ENCODE assay signal across 8 cellular contexts in genomic region chr1:161017181-161017580, GRCh38. TPM values are rescaled to one million over a fixed set of nuclear protein-coding genes. Genes with fewer than 3 reads are reported as not detected.
DNase-seq lines count a peak whose midpoint lies in the region; ATAC-seq, FAIRE-seq and TF ChIP-seq lines count a peak whose summit lies in the region.
"Not testable (repeated sequence)": the region's sequence is repeated elsewhere in the genome, so short reads cannot be mapped to it uniquely, and the experiment has no call there.
"Had no signal": no experiment of that assay in that cellular context is flagged by ENCODE, and none has a peak within 500 bp of the region (broad histone marks: within the 10 kb centered on the region; RNA-seq: fewer than 3 reads in every experiment).

No MANE protein-coding gene starts in this region.

- not testable (repeated sequence) for H3K9ac ChIP-seq in K562 (ENCODE audit: insufficient read depth in 1 of 2, low read depth in 2 of 2, low read length in 2 of 2); trophoblast cell (ENCODE audit: low read length)

- not testable (repeated sequence) for H2AK5ac ChIP-seq in trophoblast cell (ENCODE audit: low read length)

- not testable (repeated sequence) for H3K27me3 ChIP-seq in K562 (ENCODE audit: control insufficient read depth in 2 of 2, insufficient read depth in 2 of 2, low read length in 2 of 2); esophagus (ENCODE audit: control insufficient read depth in 1 of 2, insufficient read depth in 2 of 2, low read length in 2 of 2); right lobe of liver; trophoblast cell (ENCODE audit: insufficient read depth, low read length); suprapubic skin

- H3K14ac ChIP-seq in trophoblast cell (ENCODE audit: low read length): not testable (repeated sequence)

- H2BK5ac ChIP-seq in trophoblast cell (ENCODE audit: low read depth, low read length, poor library complexity): not testable (repeated sequence)

- not testable (repeated sequence) for H3K4ac ChIP-seq in trophoblast cell (ENCODE audit: low read depth, low read length)

- not testable (repeated sequence) for H3K4me3 ChIP-seq in K562; right lobe of liver; trophoblast cell (ENCODE audit: low read depth, low read length); suprapubic skin
- peak overlapping the region in 1 of 2 donors; percentile 14 for H3K4me3 ChIP-seq in esophagus (ENCODE audit: low read depth in 1 of 2, low read length in 2 of 2)

- TF ChIP-seq EP300 in K562 (IDR thresholded peaks at IDR 0.05; ENCODE audit: low read length); suprapubic skin (IDR thresholded peaks at IDR 0.05): not testable (repeated sequence)

- peaks cover 41% of the 10 kb centered on the region for H3K79me1 ChIP-seq in trophoblast cell (ENCODE audit: low read length)

- H4K91ac ChIP-seq in trophoblast cell (ENCODE audit: low read depth, low read length): not testable (repeated sequence)

- FAIRE-seq in K562 (lab: Jason Lieb, UNC): not testable (repeated sequence)

- not testable (repeated sequence) for H3K23ac ChIP-seq in trophoblast cell (ENCODE audit: low read length)

- TF ChIP-seq CTCF in Calu3 (IDR thresholded peaks at IDR 0.05; ENCODE audit: unreplicated experiment); RWPE1 (conservative IDR thresholded peaks at IDR 0.05; ENCODE audit: low read depth); K562 (IDR thresholded peaks at IDR 0.05 in 2 of 3, conservative IDR thresholded peaks at IDR 0.05 in 1 of 3; ENCODE audit: insufficient read depth in 2 of 3, low read depth in 1 of 3, low read length in 3 of 3); right lobe of liver (IDR thresholded peaks at IDR 0.05); suprapubic skin (IDR thresholded peaks at IDR 0.05): not testable (repeated sequence)

- H2AFZ ChIP-seq in K562 (ENCODE audit: low read depth, low read length); trophoblast cell (ENCODE audit: insufficient read depth, low read length, poor library complexity): not testable (repeated sequence)

- H3K9me1 ChIP-seq in K562 (ENCODE audit: control insufficient read depth, insufficient read depth, low read length): not testable (repeated sequence)

- not testable (repeated sequence) for H4K12ac ChIP-seq in trophoblast cell (ENCODE audit: low read depth, low read length)

- BruUV-seq in Calu3 (replicated peaks; lab: Mats Ljungman, UMichigan); K562 (replicated peaks; lab: Mats Ljungman, UMichigan): not testable (repeated sequence)

- H3K4me3 Mint-ChIP-seq in Calu3 (ENCODE audit: low read depth, unreplicated experiment): peak overlapping the region; percentile 91

- not testable (repeated sequence) for H3K4me2 ChIP-seq in K562 (ENCODE audit: insufficient read depth, low read length); trophoblast cell (ENCODE audit: low read length)

- in situ Hi-C loops in K562 (cut with MboI): not testable (repeated sequence)

- not testable (repeated sequence) for TF ChIP-seq POLR2A in K562 (conservative IDR thresholded peaks at IDR 0.05); right lobe of liver (IDR thresholded peaks at IDR 0.05); suprapubic skin (IDR thresholded peaks at IDR 0.05)

- ATAC-seq in K562, right lobe of liver: not testable (repeated sequence)

- H3K27ac Mint-ChIP-seq in Calu3 (ENCODE audit: unreplicated experiment): peak overlapping the region; percentile 85

- not testable (repeated sequence) for H3K9me3 Mint-ChIP-seq in Calu3 (ENCODE audit: low read depth, unreplicated experiment)

- not testable (repeated sequence) for H4K20me1 ChIP-seq in K562 (replicated peaks; ENCODE audit: control insufficient read depth, insufficient read depth, low read length)

- not testable (repeated sequence) for H3K27me3 Mint-ChIP-seq in Calu3 (ENCODE audit: unreplicated experiment)

- H2BK120ac ChIP-seq in trophoblast cell (ENCODE audit: insufficient read depth, low read length, poor library complexity): not testable (repeated sequence)

- H3K36me3 ChIP-seq in K562 (ENCODE audit: control insufficient read depth, insufficient read depth, low read length); esophagus (ENCODE audit: control insufficient read depth in 2 of 2, insufficient read depth in 2 of 2, low read length in 1 of 2); right lobe of liver; trophoblast cell (ENCODE audit: control insufficient read depth in 1 of 2, insufficient read depth in 2 of 2, low read length in 2 of 2); suprapubic skin: not testable (repeated sequence)

- H3K4me1 ChIP-seq in K562 (replicated peaks in 1 of 2; ENCODE audit: control insufficient read depth in 2 of 2, insufficient read depth in 2 of 2, low read length in 2 of 2): peaks cover 39 to 47% of the 10 kb centered on the region in 2 experiments
- not testable (repeated sequence) for H3K4me1 ChIP-seq in esophagus (ENCODE audit: control insufficient read depth in 2 of 2, insufficient read depth in 2 of 2, low read length in 1 of 2)
- H3K4me1 ChIP-seq in right lobe of liver: peaks cover 0 to 68% (median 29%) of the 10 kb centered on the region in 4 donors
- H3K4me1 ChIP-seq in trophoblast cell (ENCODE audit: control insufficient read depth in 1 of 2, insufficient read depth in 2 of 2, low read length in 2 of 2): peaks cover 29 to 30% of the 10 kb centered on the region in 2 experiments
- H3K4me1 ChIP-seq in suprapubic skin: peaks cover 75% of the 10 kb centered on the region

- TF ChIP-seq RAD21 in K562 (CRISPR knock-in tag; conservative IDR thresholded peaks at IDR 0.05 in 1 of 2, IDR thresholded peaks at IDR 0.05 in 1 of 2): not testable (repeated sequence)

- peak overlapping the region; percentile 61 for H3K27ac ChIP-seq in RWPE1
- H3K27ac ChIP-seq in K562 (ENCODE audit: extremely low read depth, low read depth, low read length): peak overlapping the region; percentile 29; the same call in 2 of the 3 replicates
- peak overlapping the region; percentile 91 to 96 for H3K27ac ChIP-seq in esophagus (ENCODE audit: low read depth in 2 of 2, low read length in 1 of 2)
- peak overlapping the region; percentile 54 to 98 (median 97) for H3K27ac ChIP-seq in right lobe of liver
- H3K27ac ChIP-seq in trophoblast cell (ENCODE audit: low read depth, low read length): peak overlapping the region; percentile 86
- H3K27ac ChIP-seq in suprapubic skin: peak overlapping the region; percentile 95

- not testable (repeated sequence) for H2BK12ac ChIP-seq in trophoblast cell (ENCODE audit: low read length)

- peaks cover 60% of the 10 kb centered on the region for H3K4me1 Mint-ChIP-seq in Calu3 (ENCODE audit: low read depth, unreplicated experiment)

- peaks cover 72% of the 10 kb centered on the region for H3K36me3 Mint-ChIP-seq in Calu3 (ENCODE audit: insufficient read depth, unreplicated experiment)

- not testable (repeated sequence) for DNase-seq in Calu3; RWPE1 (ENCODE audit: low spot score); K562 (ENCODE audit: extremely low read depth in 1 of 4, low spot score in 3 of 4); right lobe of liver; suprapubic skin (ENCODE audit: low spot score in 2 of 2)
- DNase-seq in trophoblast cell: peak; percentile 76 to 79

- peaks cover 77% of the 10 kb centered on the region for H3K79me2 ChIP-seq in K562 (ENCODE audit: control insufficient read depth, insufficient read depth, low read length)
- H3K79me2 ChIP-seq in trophoblast cell (ENCODE audit: control insufficient read depth, insufficient read depth, low read length, poor library complexity): peaks cover 27% of the 10 kb centered on the region

- CTCF ChIA-PET in Calu3 (lab: Charles Lee); RWPE1 (lab: Yijun Ruan, JAX); K562 (lab: Yijun Ruan, JAX; ENCODE audit: low intra/inter-chr PET ratio): not testable (repeated sequence)

- H3K9me3 ChIP-seq in K562 (replicated peaks; ENCODE audit: control insufficient read depth, insufficient read depth, low read depth, low read length); esophagus (ENCODE audit: control insufficient read depth in 2 of 2, insufficient read depth in 1 of 2, low read depth in 1 of 2, low read length in 1 of 2); right lobe of liver; trophoblast cell (ENCODE audit: insufficient read depth, low read depth, low read length); suprapubic skin: not testable (repeated sequence)

- H4K8ac ChIP-seq in trophoblast cell (ENCODE audit: low read depth, low read length): not testable (repeated sequence)

- WGBS in K562 (ENCODE audit: insufficient coverage, low coverage, missing lambda C conversion rate): 41% methylated on average over 6 of the region's 7 CpGs
- WGBS in esophagus, 2 donors: 65 to 67% methylated on average over 6 to 7 of the region's 7 CpGs
- WGBS in right lobe of liver (ENCODE audit: insufficient coverage, low coverage, low lambda C conversion rate, missing lambda C conversion rate): 96% methylated on average over 5 of the region's 7 CpGs
- WGBS in trophoblast cell (ENCODE audit: extremely low coverage, insufficient coverage, insufficient read length): no CpG with 5 or more reads among the region's 7 CpGs
- 51% methylated on average over 7 of the region's 7 CpGs for WGBS in suprapubic skin

- H3K18ac ChIP-seq in trophoblast cell (ENCODE audit: low read length): not testable (repeated sequence)

- intact Hi-C loops in Calu3 (cut with micrococcal nuclease; ENCODE audit: unreplicated experiment); K562 (cut with micrococcal nuclease); right lobe of liver (cut with DNase I): not testable (repeated sequence)

- POLR2A ChIA-PET in RWPE1 (lab: Yijun Ruan, JAX; ENCODE audit: low non-redundant PET): not testable (repeated sequence)
- POLR2A ChIA-PET in K562 (lab: Yijun Ruan, JAX): interaction anchor here (1.0 kb wide), 1 partner anchor 10 kb away, joined by 6 read pairs; no protein-coding TSS in a partner anchor

RNA-seq across cellular contexts. Expression of gene F11R, which starts 3.8 kb away (rescaled TPM):
- total RNA-seq in Calu3 (2022): 157 and 173 TPM in 2 replicates
- 141 and 286 TPM in 2 replicates for total RNA-seq in K562 (2011; cell fraction: chromatin; rRNA removed; ENCODE audit: low replicate concordance)
- total RNA-seq in K562 (2011; cell fraction: nucleolus; rRNA removed): 122 and 178 TPM in 2 replicates
- total RNA-seq in K562 (2011; cell fraction: nucleoplasm; rRNA removed): 177 and 186 TPM in 2 replicates
- 27.4 and 33.9 TPM in 2 replicates for total RNA-seq in K562 (2014; rRNA removed)
- total RNA-seq in K562 (2014; rRNA removed; fragmentation: Illumina TruSeq; extraction: Trizol): 66.3 and 74.4 TPM in 2 replicates
- total RNA-seq in K562 (2015; rRNA removed; fragmentation: Illumina TruSeq; extraction: Trizol): 45.6 and 46.4 TPM in 2 replicates
- total RNA-seq in K562 (2021): 52.9 and 60.6 TPM in 2 replicates
- 187 and 204 TPM in 2 replicates for polyA plus RNA-seq in K562 (2011; rRNA removed)
- polyA plus RNA-seq in K562 (2011; cell fraction: cytosol; rRNA removed): 165 and 171 TPM in 2 replicates
- polyA plus RNA-seq in K562 (2011; cell fraction: nucleus; rRNA removed): 81.4 and 97.5 TPM in 2 replicates
- polyA plus RNA-seq in K562 (2012): 38.5 and 65.7 TPM in 2 replicates
- polyA plus RNA-seq in K562 (2014; fragmentation: Illumina TruSeq; extraction: Trizol): 101 and 117 TPM in 2 replicates
- polyA plus RNA-seq in K562 (2014; fragmentation: Nextera tagmentation; extraction: Ambion mirVana): 10 to 100 TPM; 30.6 to 52.5 TPM
- polyA plus RNA-seq in K562 (2014; rRNA removed): 29.3 and 34.0 TPM in 2 replicates
- 160 and 231 TPM in 2 replicates for polyA minus RNA-seq in K562 (2011; rRNA and poly(A)+ RNA removed)
- 62.2 and 87.5 TPM in 2 replicates for polyA minus RNA-seq in K562 (2011; cell fraction: cytosol; rRNA and poly(A)+ RNA removed)
- polyA minus RNA-seq in K562 (2011; cell fraction: nucleus; rRNA and poly(A)+ RNA removed): 21.8 and 42.3 TPM in 2 replicates
- 10 to 100 TPM; 56.5 to 76.4 TPM for polyA plus RNA-seq in esophagus
- total RNA-seq in right lobe of liver: 100 to 1,000 TPM in 1 of 6 experiments, 10 to 100 TPM in 5; 48.3 to 119 (median 65.3) TPM
- 119 and 129 TPM in 2 replicates for polyA plus RNA-seq in trophoblast cell (2013)
- 100 to 1,000 TPM; 101 to 112 (median 107) TPM for total RNA-seq in suprapubic skin

RNA-seq across cellular contexts. Expression of gene TSTD1, which starts 21.6 kb away (rescaled TPM):
- total RNA-seq in Calu3 (2022) (67.6 and 74.1 TPM in 2 replicates), K562 (2014; rRNA removed) (not detected in 2 replicates), K562 (2014; rRNA removed; fragmentation: Illumina TruSeq; extraction: Trizol) (not detected in 2 replicates), K562 (2015; rRNA removed; fragmentation: Illumina TruSeq; extraction: Trizol) (0.23 TPM in 1 of 2 replicates, not detected in the other), K562 (2021) (0.38 and 0.53 TPM in 2 replicates), right lobe of liver (10 to 100 TPM; 16.3 to 60.8 (median 28.3) TPM), suprapubic skin (100 to 1,000 TPM in 2 of 4 donors, 10 to 100 TPM in 2; 70.0 to 123 (median 98.8) TPM)
- total RNA-seq in K562 (2011; cell fraction: chromatin; rRNA removed; ENCODE audit: low replicate concordance): 1.5 and 4.4 TPM in 2 replicates
- 2.0 and 3.0 TPM in 2 replicates for total RNA-seq in K562 (2011; cell fraction: nucleolus; rRNA removed)
- total RNA-seq in K562 (2011; cell fraction: nucleoplasm; rRNA removed): 2.4 and 4.0 TPM in 2 replicates
- polyA plus RNA-seq in K562 (2011; rRNA removed) (0.23 TPM in 1 of 2 replicates, not detected in the other), K562 (2014; fragmentation: Illumina TruSeq; extraction: Trizol) (not detected in 2 replicates), K562 (2014; fragmentation: Nextera tagmentation; extraction: Ambion mirVana) (not detected), K562 (2014; rRNA removed) (0.23 and 0.27 TPM in 2 replicates), esophagus (100 to 1,000 TPM in 1 of 2 donors, 10 to 100 TPM in 1; 92.4 to 117 TPM)
- polyA plus RNA-seq in K562 (2011; cell fraction: cytosol; rRNA removed): not detected in 2 replicates
- polyA plus RNA-seq in K562 (2011; cell fraction: nucleus; rRNA removed): 1.3 and 3.0 TPM in 2 replicates
- polyA plus RNA-seq in K562 (2012): 0.26 and 0.84 TPM in 2 replicates
- polyA minus RNA-seq in K562 (2011; rRNA and poly(A)+ RNA removed): 0.53 TPM in 1 of 2 replicates, not detected in the other
- polyA minus RNA-seq in K562 (2011; cell fraction: cytosol; rRNA and poly(A)+ RNA removed): not detected in 2 replicates
- 0.81 and 1.1 TPM in 2 replicates for polyA minus RNA-seq in K562 (2011; cell fraction: nucleus; rRNA and poly(A)+ RNA removed)
- polyA plus RNA-seq in trophoblast cell (2013): 89.6 and 89.7 TPM in 2 replicates

RNA-seq across cellular contexts. Expression of gene USF1, which starts 28.6 kb away (rescaled TPM):
- total RNA-seq in Calu3 (2022) (72.1 and 75.4 TPM in 2 replicates), K562 (2014; rRNA removed) (59.8 and 77.5 TPM in 2 replicates), K562 (2014; rRNA removed; fragmentation: Illumina TruSeq; extraction: Trizol) (43.1 and 52.9 TPM in 2 replicates), K562 (2015; rRNA removed; fragmentation: Illumina TruSeq; extraction: Trizol) (56.4 and 57.5 TPM in 2 replicates), K562 (2021) (50.6 and 51.1 TPM in 2 replicates), right lobe of liver (10 to 100 TPM; 25.5 to 34.3 (median 28.1) TPM), suprapubic skin (10 to 100 TPM; 33.9 to 88.7 (median 43.7) TPM)
- total RNA-seq in K562 (2011; cell fraction: chromatin; rRNA removed; ENCODE audit: low replicate concordance): 56.3 and 125 TPM in 2 replicates
- 93.4 and 97.7 TPM in 2 replicates for total RNA-seq in K562 (2011; cell fraction: nucleolus; rRNA removed)
- 70.5 and 77.6 TPM in 2 replicates for total RNA-seq in K562 (2011; cell fraction: nucleoplasm; rRNA removed)
- polyA plus RNA-seq in K562 (2011; rRNA removed) (52.8 and 54.2 TPM in 2 replicates), K562 (2014; fragmentation: Illumina TruSeq; extraction: Trizol) (53.1 and 57.5 TPM in 2 replicates), K562 (2014; fragmentation: Nextera tagmentation; extraction: Ambion mirVana) (10 to 100 TPM in 1 of 2 experiments, 1 to 10 TPM in 1; 7.4 to 46.3 TPM), K562 (2014; rRNA removed) (50.9 and 60.2 TPM in 2 replicates), esophagus (10 to 100 TPM; 37.6 to 50.1 TPM)
- 52.1 and 58.4 TPM in 2 replicates for polyA plus RNA-seq in K562 (2011; cell fraction: cytosol; rRNA removed)
- 205 and 262 TPM in 2 replicates for polyA plus RNA-seq in K562 (2011; cell fraction: nucleus; rRNA removed)
- polyA plus RNA-seq in K562 (2012): 44.8 and 45.4 TPM in 2 replicates
- 67.4 and 82.4 TPM in 2 replicates for polyA minus RNA-seq in K562 (2011; rRNA and poly(A)+ RNA removed)
- 31.4 and 33.5 TPM in 2 replicates for polyA minus RNA-seq in K562 (2011; cell fraction: cytosol; rRNA and poly(A)+ RNA removed)
- 33.8 and 36.8 TPM in 2 replicates for polyA minus RNA-seq in K562 (2011; cell fraction: nucleus; rRNA and poly(A)+ RNA removed)
- polyA plus RNA-seq in trophoblast cell (2013): 43.5 and 43.8 TPM in 2 replicates

RNA-seq across cellular contexts. Expression of gene ARHGAP30, which starts 52.5 kb away (rescaled TPM):
- total RNA-seq in Calu3 (2022): 1.7 and 2.9 TPM in 2 replicates
- 0.12 and 0.28 TPM in 2 replicates for total RNA-seq in K562 (2011; cell fraction: chromatin; rRNA removed; ENCODE audit: low replicate concordance)
- 0.13 and 0.17 TPM in 2 replicates for total RNA-seq in K562 (2011; cell fraction: nucleolus; rRNA removed)
- total RNA-seq in K562 (2011; cell fraction: nucleoplasm; rRNA removed): 0.15 TPM in 1 of 2 replicates, not detected in the other
- 0.04 and 0.73 TPM in 2 replicates for total RNA-seq in K562 (2014; rRNA removed)
- 0.06 and 0.07 TPM in 2 replicates for total RNA-seq in K562 (2014; rRNA removed; fragmentation: Illumina TruSeq; extraction: Trizol)
- 0.04 and 0.07 TPM in 2 replicates for total RNA-seq in K562 (2015; rRNA removed; fragmentation: Illumina TruSeq; extraction: Trizol)
- total RNA-seq in K562 (2021): 0.35 and 0.42 TPM in 2 replicates
- 0.12 and 0.20 TPM in 2 replicates for polyA plus RNA-seq in K562 (2011; rRNA removed)
- 0.15 and 0.58 TPM in 2 replicates for polyA plus RNA-seq in K562 (2011; cell fraction: cytosol; rRNA removed)
- 0.10 and 0.28 TPM in 2 replicates for polyA plus RNA-seq in K562 (2011; cell fraction: nucleus; rRNA removed)
- 0.21 and 0.39 TPM in 2 replicates for polyA plus RNA-seq in K562 (2012)
- polyA plus RNA-seq in K562 (2014; fragmentation: Illumina TruSeq; extraction: Trizol): 0.11 and 0.12 TPM in 2 replicates
- polyA plus RNA-seq in K562 (2014; fragmentation: Nextera tagmentation; extraction: Ambion mirVana): under 1 TPM; 0.01 to 0.03 TPM
- polyA plus RNA-seq in K562 (2014; rRNA removed): 0.17 and 0.18 TPM in 2 replicates
- 0.09 and 0.14 TPM in 2 replicates for polyA minus RNA-seq in K562 (2011; rRNA and poly(A)+ RNA removed)
- 0.19 TPM in 1 of 2 replicates, not detected in the other for polyA minus RNA-seq in K562 (2011; cell fraction: cytosol; rRNA and poly(A)+ RNA removed)
- not detected in 2 replicates for polyA minus RNA-seq in K562 (2011; cell fraction: nucleus; rRNA and poly(A)+ RNA removed)
- polyA plus RNA-seq in esophagus: 1 to 10 TPM; 7.9 to 9.5 TPM
- total RNA-seq in right lobe of liver: 1 to 10 TPM; 2.8 to 7.4 (median 3.6) TPM
- 0.82 and 0.97 TPM in 2 replicates for polyA plus RNA-seq in trophoblast cell (2013)
- 10 to 100 TPM; 12.3 to 46.2 (median 14.5) TPM for total RNA-seq in suprapubic skin
- total RNA-seq: H7 had no signal

Comparison
In these comparisons a context has a peak if more than half of its experiments do, and no peak if none do; other contexts are left out.
1. H3K27ac ChIP-seq: peak in every context shown above with its lines; median percentile 97 in right lobe of liver; 95 in suprapubic skin; 94 in esophagus; 86 in trophoblast cell; 61 in RWPE1; 29 in K562.